ENCODE assay signal across 1 cellular context in the genomic region with DNA sequence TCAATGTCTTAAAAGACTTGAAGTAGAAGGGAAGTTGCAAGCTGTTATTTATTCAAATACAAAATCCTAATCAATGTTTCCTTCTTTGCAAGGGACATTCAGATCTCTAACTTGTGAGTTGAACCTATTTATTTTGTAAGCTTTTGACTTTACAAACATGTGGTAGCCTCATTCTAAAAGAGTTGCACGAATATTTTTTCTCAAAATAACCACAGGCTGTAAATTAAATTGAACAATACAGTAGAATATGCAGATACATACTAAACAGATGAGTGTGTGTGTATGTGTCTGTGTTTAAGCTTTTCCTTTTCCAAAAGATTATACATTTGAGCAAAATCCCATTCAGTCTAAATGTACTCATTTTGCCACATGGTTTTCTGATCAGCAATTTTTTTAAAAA.
TF ChIP-seq lines count a peak whose summit lies in the region.

No MANE protein-coding gene starts in this region.

TF ChIP-seq in SK-N-SH treated with all-trans-retinoic acid at 6 μM for 48 hours, 23 proteins besides CTCF, POLR2A, EP300 and RAD21 (continued from another document):
- TF ChIP-seq, protein P1, sequence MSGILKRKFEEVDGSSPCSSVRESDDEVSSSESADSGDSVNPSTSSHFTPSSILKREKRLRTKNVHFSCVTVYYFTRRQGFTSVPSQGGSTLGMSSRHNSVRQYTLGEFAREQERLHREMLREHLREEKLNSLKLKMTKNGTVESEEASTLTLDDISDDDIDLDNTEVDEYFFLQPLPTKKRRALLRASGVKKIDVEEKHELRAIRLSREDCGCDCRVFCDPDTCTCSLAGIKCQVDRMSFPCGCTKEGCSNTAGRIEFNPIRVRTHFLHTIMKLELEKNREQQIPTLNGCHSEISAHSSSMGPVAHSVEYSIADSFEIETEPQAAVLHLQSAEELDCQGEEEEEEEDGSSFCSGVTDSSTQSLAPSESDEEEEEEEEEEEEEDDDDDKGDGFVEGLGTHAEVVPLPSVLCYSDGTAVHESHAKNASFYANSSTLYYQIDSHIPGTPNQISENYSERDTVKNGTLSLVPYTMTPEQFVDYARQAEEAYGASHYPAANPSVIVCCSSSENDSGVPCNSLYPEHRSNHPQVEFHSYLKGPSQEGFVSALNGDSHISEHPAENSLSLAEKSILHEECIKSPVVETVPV (CRISPR knock-in tag; IDR thresholded peaks at IDR 0.05), result no peak
- TF ChIP-seq RARB (CRISPR knock-in tag; IDR thresholded peaks at IDR 0.05), result no peak
- TF ChIP-seq SNAI2 (CRISPR knock-in tag; IDR thresholded peaks at IDR 0.05), result no peak
- no peak for TF ChIP-seq ZNF8 (CRISPR knock-in tag; IDR thresholded peaks at IDR 0.05)
- no peak for TF ChIP-seq ZFP3 (CRISPR knock-in tag; IDR thresholded peaks at IDR 0.05)
- TF ChIP-seq ZC3H10 (CRISPR knock-in tag; IDR thresholded peaks at IDR 0.05), result no peak
- no peak for TF ChIP-seq TCF4 (CRISPR knock-in tag; IDR thresholded peaks at IDR 0.05; ENCODE audit: borderline replicate concordance)
TF ChIP-seq in SK-N-SH treated with all-trans-retinoic acid at 6 μM for 48 hours: peak in this region for 0.
